In the genomic region with DNA sequence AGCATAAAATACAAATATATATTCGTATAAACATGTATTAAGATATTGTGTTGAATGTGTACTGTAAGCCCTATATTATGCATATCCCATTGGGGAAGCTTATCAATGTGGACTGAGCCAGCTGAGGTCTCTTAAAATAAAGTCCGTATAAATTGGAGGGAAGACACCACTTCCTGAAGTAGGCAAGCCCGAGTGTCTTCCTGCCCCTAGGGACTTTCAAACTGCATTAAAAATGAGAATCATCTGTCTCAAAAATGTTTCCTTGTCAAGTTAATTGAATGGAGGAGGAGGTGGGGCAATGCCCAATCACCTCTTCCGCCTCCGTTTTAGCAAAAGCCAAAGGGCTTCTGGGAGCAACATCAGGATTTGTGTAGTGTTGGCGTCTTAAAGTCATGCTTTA, we compare ENCODE assay signal across 1 cellular context.
TF ChIP-seq lines count a peak whose summit lies in the region.

No MANE protein-coding gene starts in this region.

TF ChIP-seq in IMR-90, 13 proteins besides CTCF, POLR2A, EP300 and RAD21 (continued from another document):
- TF ChIP-seq, protein P1, sequence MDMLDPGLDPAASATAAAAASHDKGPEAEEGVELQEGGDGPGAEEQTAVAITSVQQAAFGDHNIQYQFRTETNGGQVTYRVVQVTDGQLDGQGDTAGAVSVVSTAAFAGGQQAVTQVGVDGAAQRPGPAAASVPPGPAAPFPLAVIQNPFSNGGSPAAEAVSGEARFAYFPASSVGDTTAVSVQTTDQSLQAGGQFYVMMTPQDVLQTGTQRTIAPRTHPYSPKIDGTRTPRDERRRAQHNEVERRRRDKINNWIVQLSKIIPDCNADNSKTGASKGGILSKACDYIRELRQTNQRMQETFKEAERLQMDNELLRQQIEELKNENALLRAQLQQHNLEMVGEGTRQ (IDR thresholded peaks at IDR 0.05; ENCODE audit: low read depth, low read length), result no peak
- no peak for TF ChIP-seq RCOR1 (IDR thresholded peaks at IDR 0.05; ENCODE audit: insufficient replicate concordance, low read length)
TF ChIP-seq in IMR-90: peak in this region for 0.
